10 cellular contexts compared by ENCODE assay signal in the genomic region with DNA sequence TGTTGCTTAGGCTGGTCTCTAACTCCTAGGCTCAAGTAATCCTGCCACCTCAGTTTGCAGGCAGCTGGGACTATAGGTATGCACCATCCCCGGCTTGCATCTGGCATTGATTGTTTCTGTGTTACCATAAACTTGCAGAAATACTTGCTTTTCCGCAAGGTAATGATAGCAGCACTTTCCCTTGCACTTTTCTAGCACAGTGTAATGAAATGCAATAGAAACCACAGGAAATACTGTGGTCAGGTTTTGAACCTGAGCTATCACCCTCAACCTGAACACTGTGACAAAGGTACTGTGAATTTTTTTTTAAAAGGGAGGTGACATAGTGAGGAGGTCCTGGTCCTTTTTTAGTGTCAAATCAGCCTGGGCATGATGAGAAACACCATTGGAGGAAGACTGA. TPM values are rescaled to one million over a fixed set of nuclear protein-coding genes. Genes with fewer than 3 reads are reported as not detected.
DNase-seq lines count a peak whose midpoint lies in the region; ATAC-seq and TF ChIP-seq lines count a peak whose summit lies in the region.
"Had no signal": no experiment of that assay in that cellular context is flagged by ENCODE, and none has a peak within 500 bp of the region (broad histone marks: within the 10 kb centered on the region; RNA-seq: fewer than 3 reads in every experiment).

No MANE protein-coding gene starts in this region.

- no peaks in the 10 kb centered on the region for H3K36me3 ChIP-seq in BE2C
- no peaks in the 10 kb centered on the region for H3K36me3 ChIP-seq in tibial nerve

- H3K4me1 Mint-ChIP-seq in memory B cell (peaks cover 10% of the 10 kb centered on the region), endothelial cell (ENCODE audit: unreplicated experiment) (peaks cover 31% of the 10 kb centered on the region)

- peaks cover 3% of the 10 kb centered on the region for H3K27me3 Mint-ChIP-seq in memory B cell
- H3K27me3 Mint-ChIP-seq in endothelial cell (ENCODE audit: unreplicated experiment): peaks cover 1% of the 10 kb centered on the region

- WGBS in tibial nerve, 2 donors: 55 to 65% methylated on average over 2 of the region's 2 CpGs

- peak; percentile 50 to 63 for ATAC-seq in activated CD4-positive, CD25-positive, alpha-beta regulatory T cell treated with anti-CD3 and anti-CD28 coated beads, Interleukin-2, amount 50 U/mL, for 24 hours
- ATAC-seq in GM21737 (IDR thresholded peaks at IDR 0.05; ENCODE audit: unreplicated experiment) (peak; percentile 70), memory B cell (ENCODE audit: low read depth) (peak; percentile 88)
- ATAC-seq: A549 had no signal

- H3K4me3 Mint-ChIP-seq in memory B cell: no peak overlapping the region
- H3K4me3 Mint-ChIP-seq in endothelial cell (ENCODE audit: unreplicated experiment): no peak overlapping the region

- no peak for DNase-seq in activated CD4-positive, CD25-positive, alpha-beta regulatory T cell treated with anti-CD3 and anti-CD28 coated beads, Interleukin-2, amount 50 U/mL, for 72 hours
- DNase-seq in Kasumi-1 (lab: John Stamatoyannopoulos, UW): peak; percentile 20 to 28
- no peak for DNase-seq in memory B cell (ENCODE audit: low spot score in 2 of 2)
- no peak for DNase-seq in BE2C
- no peak for DNase-seq in tibial nerve (ENCODE audit: low spot score in 2 of 2)
- DNase-seq in endothelial cell (ENCODE audit: low spot score): no peak

- H3K9me3 ChIP-seq in BE2C: no peaks in the 10 kb centered on the region
- no peaks in the 10 kb centered on the region for H3K9me3 ChIP-seq in tibial nerve
- H3K9me3 ChIP-seq: A549 had no signal

- H3K4me3 ChIP-seq in BE2C (ENCODE audit: low read depth, low read length) (no peak overlapping the region), tibial nerve (no peak overlapping the region)
- H3K4me3 ChIP-seq: A549 had no signal

- H3K36me3 Mint-ChIP-seq in memory B cell (no peaks in the 10 kb centered on the region), endothelial cell (ENCODE audit: low read depth, unreplicated experiment) (no peaks in the 10 kb centered on the region)

- H3K27ac ChIP-seq in tibial nerve: no peak overlapping the region
- H3K27ac ChIP-seq: A549 had no signal

- TF ChIP-seq CTCF in BE2C (IDR thresholded peaks at IDR 0.05; ENCODE audit: low read depth, low read length): no peak
- TF ChIP-seq CTCF in tibial nerve (IDR thresholded peaks at IDR 0.05): no peak
- TF ChIP-seq CTCF in endothelial cell (IDR thresholded peaks at IDR 0.05; ENCODE audit: unreplicated experiment): no peak

- H3K27me3 ChIP-seq in BE2C (no peaks in the 10 kb centered on the region), tibial nerve (no peaks in the 10 kb centered on the region)

- H3K4me1 ChIP-seq in BE2C (no peaks in the 10 kb centered on the region), tibial nerve (peaks cover 0 to 3% (median 0%) of the 10 kb centered on the region in 4 donors)
- H3K4me1 ChIP-seq: A549 had no signal

- TF ChIP-seq POLR2A in tibial nerve (IDR thresholded peaks at IDR 0.05): no peak

- H3K27ac Mint-ChIP-seq in memory B cell (no peak overlapping the region), endothelial cell (ENCODE audit: unreplicated experiment) (no peak overlapping the region)

- TF ChIP-seq EP300 in tibial nerve (IDR thresholded peaks at IDR 0.05): no peak

- H3K9me3 Mint-ChIP-seq in memory B cell (no peaks in the 10 kb centered on the region), endothelial cell (ENCODE audit: unreplicated experiment) (no peaks in the 10 kb centered on the region)

RNA-seq across cellular contexts. Expression of a gene that starts 38.3 kb away (rescaled TPM):
- not detected for polyA plus RNA-seq in BE2C (2012; ENCODE audit: insufficient read depth, insufficient read length, low read depth)
- total RNA-seq in tibial nerve: under 1 TPM in 3 of 4 donors, not detected in 1; 0.21 to 0.59 (median 0.22) TPM
- total RNA-seq in endothelial cell (ENCODE audit: unreplicated experiment): not detected
- total RNA-seq: SK-MEL-5 had no signal

Comparison
In these comparisons a context has a peak if more than half of its experiments do, and no peak if none do; other contexts are left out.
1. DNase-seq: peak in Kasumi-1 (2 of 2); none in activated CD4-positive, CD25-positive, alpha-beta regulatory T cell treated with anti-CD3 and anti-CD28 coated beads, Interleukin-2, amount 50 U/mL, for 72 hours (single experiment), memory B cell (0 of 2), BE2C (single experiment), tibial nerve (0 of 2) and endothelial cell (single experiment).
2. Peak in every context shown above with its lines, with median percentiles within 50 percentile points of each other: ATAC-seq.